12 cellular contexts compared by ENCODE assay signal in genomic region chr13:41502676-41503075, GRCh38. TPM values are rescaled to one million over a fixed set of nuclear protein-coding genes. Genes with fewer than 3 reads are reported as not detected.
DNase-seq lines count a peak whose midpoint lies in the region; ATAC-seq and TF ChIP-seq lines count a peak whose summit lies in the region.
"Had no signal": no experiment of that assay in that cellular context is flagged by ENCODE, and none has a peak within 500 bp of the region (broad histone marks: within the 10 kb centered on the region; RNA-seq: fewer than 3 reads in every experiment).

No MANE protein-coding gene starts in this region.

- no peak overlapping the region for H2BK120ac ChIP-seq in mesenchymal stem cell (ENCODE audit: low read depth, low read length)

- H2AK5ac ChIP-seq in mesenchymal stem cell (ENCODE audit: low read length, severe bottlenecking), result no peak overlapping the region

- no peak for TF ChIP-seq CTCF in smooth muscle cell (IDR thresholded peaks at IDR 0.05; ENCODE audit: borderline replicate concordance, insufficient read depth, poor library complexity, severe bottlenecking)

- no peaks in the 10 kb centered on the region for H3K79me2 ChIP-seq in smooth muscle cell (ENCODE audit: low read depth)

- H3K9me3 ChIP-seq in mesenchymal stem cell (ENCODE audit: control insufficient read depth, low read length) (no peaks in the 10 kb centered on the region), smooth muscle cell (replicated peaks; ENCODE audit: low read depth) (no peaks in the 10 kb centered on the region)

- no peaks in the 10 kb centered on the region for H4K20me1 ChIP-seq in smooth muscle cell (ENCODE audit: low read depth)

- no peak overlapping the region for H2BK12ac ChIP-seq in mesenchymal stem cell (ENCODE audit: low read length in 2 of 2)

- no peaks in the 10 kb centered on the region for H3K79me1 ChIP-seq in mesenchymal stem cell (replicated peaks; ENCODE audit: low read length, poor library complexity, severe bottlenecking)

- H3K18ac ChIP-seq in mesenchymal stem cell (ENCODE audit: low read depth in 1 of 2, low read length in 2 of 2), result no peak overlapping the region

- H3K27me3 ChIP-seq in mesenchymal stem cell (ENCODE audit: control insufficient read depth in 1 of 2, insufficient read depth in 1 of 2, low read length in 2 of 2), result peaks cover 0 to 8% of the 10 kb centered on the region in 2 experiments
- no peaks in the 10 kb centered on the region for H3K27me3 ChIP-seq in smooth muscle cell (ENCODE audit: low read depth)

- peak; percentile 31 for DNase-seq in central memory CD4-positive, alpha-beta T cell
- DNase-seq in HK-2 (ENCODE audit: unreplicated experiment) (no peak), ureter (ENCODE audit: low spot score) (no peak), mesenchymal stem cell (no peak), smooth muscle cell (lab: John Stamatoyannopoulos, UW; ENCODE audit: unreplicated experiment) (no peak)
- DNase-seq: KG1, substantia nigra had no signal

- peaks cover 3% of the 10 kb centered on the region for H3F3A ChIP-seq in smooth muscle cell (ENCODE audit: low read depth)

- H3K27ac ChIP-seq in mesenchymal stem cell (ENCODE audit: low read length, poor library complexity, severe bottlenecking) (no peak overlapping the region), smooth muscle cell (ENCODE audit: low read depth) (no peak overlapping the region)

- H2BK5ac ChIP-seq in mesenchymal stem cell (ENCODE audit: low read depth, low read length, poor library complexity, severe bottlenecking), result no peak overlapping the region

- no peak overlapping the region for H3K14ac ChIP-seq in mesenchymal stem cell (ENCODE audit: low read length in 2 of 2)

- no peak overlapping the region for H3K9ac ChIP-seq in mesenchymal stem cell (ENCODE audit: low read length)
- H3K9ac ChIP-seq in smooth muscle cell (ENCODE audit: low read depth), result no peak overlapping the region

- H3K4ac ChIP-seq in mesenchymal stem cell (ENCODE audit: low read depth in 1 of 2, low read length in 2 of 2), result no peak overlapping the region

- WGBS in mesenchymal stem cell, result 87% methylated on average over 9 of the region's 9 CpGs
- WGBS in smooth muscle cell (ENCODE audit: low lambda C conversion rate), result 86% methylated on average over 9 of the region's 9 CpGs

- H2AFZ ChIP-seq in mesenchymal stem cell (ENCODE audit: low read depth, low read length) (no peak overlapping the region), smooth muscle cell (ENCODE audit: low read depth) (no peak overlapping the region)

- no peak overlapping the region for H4K91ac ChIP-seq in mesenchymal stem cell (ENCODE audit: low read length)

- H3K36me3 ChIP-seq in mesenchymal stem cell (ENCODE audit: control insufficient read depth in 1 of 2, insufficient read depth in 2 of 2, low read depth in 1 of 2, low read length in 2 of 2) (no peaks in the 10 kb centered on the region), smooth muscle cell (ENCODE audit: low read depth) (no peaks in the 10 kb centered on the region)

- H3K4me1 ChIP-seq in mesenchymal stem cell (ENCODE audit: control insufficient read depth, insufficient read depth, low read depth, low read length) (peaks cover 5% of the 10 kb centered on the region), smooth muscle cell (ENCODE audit: low read depth) (no peaks in the 10 kb centered on the region)

- H3K4me2 ChIP-seq in mesenchymal stem cell (ENCODE audit: low read length, poor library complexity, severe bottlenecking), result no peak overlapping the region
- no peak overlapping the region for H3K4me2 ChIP-seq in smooth muscle cell

- H4K8ac ChIP-seq in mesenchymal stem cell (ENCODE audit: low read length), result no peak overlapping the region

- H3K23ac ChIP-seq in mesenchymal stem cell (ENCODE audit: low read length in 2 of 2), result no peak overlapping the region

- H2BK15ac ChIP-seq in mesenchymal stem cell (ENCODE audit: low read depth, poor library complexity, severe bottlenecking), result no peak overlapping the region

- no peak overlapping the region for H3K4me3 ChIP-seq in mesenchymal stem cell (ENCODE audit: insufficient read depth in 1 of 2, low read depth in 1 of 2, low read length in 2 of 2)
- H3K4me3 ChIP-seq in smooth muscle cell, result no peak overlapping the region
- H3K4me3 ChIP-seq: skin epidermis had no signal

- ATAC-seq in GM18520 (IDR thresholded peaks at IDR 0.05; ENCODE audit: unreplicated experiment) (peak; percentile 44), GM21447 (IDR thresholded peaks at IDR 0.05; ENCODE audit: unreplicated experiment) (peak; percentile 81), HG03196 (IDR thresholded peaks at IDR 0.05; ENCODE audit: unreplicated experiment) (peak; percentile 73)
- ATAC-seq: left lobe of liver had no signal

RNA-seq across cellular contexts. Expression of gene RGCC, which starts 45.3 kb away (rescaled TPM):
- total RNA-seq in ureter (11.9 TPM), smooth muscle cell (4.5 and 15.1 TPM in 2 replicates)
- polyA plus RNA-seq in mesenchymal stem cell (2013, experiment 1 of 2), result 1.3 TPM
- 1.9 TPM for polyA plus RNA-seq in mesenchymal stem cell (2013, experiment 2 of 2)
- polyA plus RNA-seq in smooth muscle cell, result 10.7 and 11.7 TPM in 2 replicates
